Comparison of ENCODE assay signal across 29 cellular contexts in genomic region chr17:81334419-81334896, GRCh38. TPM values are rescaled to one million over a fixed set of nuclear protein-coding genes. Genes with fewer than 3 reads are reported as not detected.
DNase-seq lines count a peak whose midpoint lies in the region; ATAC-seq and TF ChIP-seq lines count a peak whose summit lies in the region.
"Had no signal": no experiment of that assay in that cellular context is flagged by ENCODE, and none has a peak within 500 bp of the region (broad histone marks: within the 10 kb centered on the region; RNA-seq: fewer than 3 reads in every experiment).

No MANE protein-coding gene starts in this region.

- no peak overlapping the region for H3K4me3 Mint-ChIP-seq in glutamatergic neuron (ENCODE audit: unreplicated experiment)
- H3K4me3 Mint-ChIP-seq: activated CD4-positive, alpha-beta T cell treated with anti-CD3 and anti-CD28 coated beads for 36 hours had no signal

- peaks cover 26% of the 10 kb centered on the region for H3K4me1 Mint-ChIP-seq in glutamatergic neuron (ENCODE audit: low read depth, unreplicated experiment)
- H3K4me1 Mint-ChIP-seq: activated CD4-positive, alpha-beta T cell treated with anti-CD3 and anti-CD28 coated beads for 36 hours had no signal

- no peak overlapping the region for H3K4me3 ChIP-seq in BLaER1 treated with 17β-estradiol and CSF1 and Interleukin-3, amounts not matched to agents 10 nM and 100 nM
- H3K4me3 ChIP-seq: tibial artery had no signal

- TF ChIP-seq POLR2A in erythroblast (IDR thresholded peaks at IDR 0.05; ENCODE audit: low read length): no peak

- H3K9ac ChIP-seq in BLaER1 treated with 17β-estradiol and CSF1 and Interleukin-3, amounts not matched to agents 10 nM and 100 nM: peak overlapping the region in 1 of 11 experiments; percentile 56; a peak in 2 of 22 replicates
- H3K9ac ChIP-seq: parathyroid adenoma had no signal

- H3K4me1 ChIP-seq in BLaER1 treated with 17β-estradiol and CSF1 and Interleukin-3, amounts not matched to agents 10 nM and 100 nM: peaks cover 36 to 89% (median 84%) of the 10 kb centered on the region in 10 experiments

- ATAC-seq in HG03571 (IDR thresholded peaks at IDR 0.05; ENCODE audit: unreplicated experiment): no peak
- ATAC-seq: activated CD4-positive, alpha-beta T cell treated with anti-CD3 and anti-CD28 coated beads for 36 hours; activated naive CD4-positive, alpha-beta T cell treated with anti-CD3 and anti-CD28 coated beads, Interleukin-2, amount 50 U/mL, for 72 hours; HCT116; left colon; sciatic nerve had no signal

- peak overlapping the region in 9 of 11 experiments; percentile 29 to 98 (median 93); a peak in 17 of 22 replicates for H3K4me2 ChIP-seq in BLaER1 treated with 17β-estradiol and CSF1 and Interleukin-3, amounts not matched to agents 10 nM and 100 nM

- DNase-seq in HT-29 (ENCODE audit: low spot score) (peak; percentile 66), glutamatergic neuron (peak; percentile 15), retina (peak; percentile 44), erythroblast (lab: John Stamatoyannopoulos, UW) (no peak), NCI-H526 treated with DMSO at 0.1 percent for 48 hours (lab: John Stamatoyannopoulos, UW) (no peak)
- DNase-seq: activated CD4-positive, alpha-beta T cell treated with anti-CD3 and anti-CD28 coated beads for 36 hours; amygdala; DMS79; hypothalamus; KG1; mesenchymal stem cell; NCI-H1092 treated with DMSO at 0.1 percent for 48 hours; NCI-H187; NCI-H2171; NCI-H524; stimulated activated CD4-positive, alpha-beta T cell treated with anti-CD3 and anti-CD28 coated beads, Interleukin-4, amount 100 ng/mL, for 4 hours; SW 1271; tibial artery had no signal

- H3K27ac ChIP-seq in BLaER1 treated with 17β-estradiol and CSF1 and Interleukin-3, amounts not matched to agents 10 nM and 100 nM: no peak overlapping the region
- H3K27ac ChIP-seq: C4-2B, parathyroid adenoma, tibial artery, VCaP had no signal

- peaks cover 0 to 5% (median 0%) of the 10 kb centered on the region in 11 experiments; a peak in 1 of 22 replicates for H3K36me3 ChIP-seq in BLaER1 treated with 17β-estradiol and CSF1 and Interleukin-3, amounts not matched to agents 10 nM and 100 nM
- H3K36me3 ChIP-seq: tibial artery had no signal

- H3K27me3 ChIP-seq in BLaER1 treated with 17β-estradiol and CSF1 and Interleukin-3, amounts not matched to agents 10 nM and 100 nM: peaks cover 4 to 46% (median 16%) of the 10 kb centered on the region in 11 experiments; a peak in 16 of 22 replicates

- H3K9me3 ChIP-seq in BLaER1 treated with 17β-estradiol and CSF1 and Interleukin-3, amounts not matched to agents 10 nM and 100 nM (replicated peaks in 1 of 11): no peaks in the 10 kb centered on the region
- H3K9me3 ChIP-seq: Caco-2, tibial artery had no signal

- no peak overlapping the region for H3K27ac Mint-ChIP-seq in glutamatergic neuron (ENCODE audit: unreplicated experiment)
- H3K27ac Mint-ChIP-seq: activated CD4-positive, alpha-beta T cell treated with anti-CD3 and anti-CD28 coated beads for 36 hours; activated naive CD4-positive, alpha-beta T cell treated with anti-CD3 and anti-CD28 coated beads, Interleukin-2, amount 50 U/mL, for 72 hours; activated T-helper 2 cell treated with anti-CD3 and anti-CD28 coated beads, Interferon-gamma antibody, Interleukin-2, Interleukin-4, amounts not matched to agents 10 μg/mL and 5 μg/mL and 100 μg/mL, durations not matched to agents 14 hours and 24 hours and 36 hours had no signal

- H3K27me3 Mint-ChIP-seq in glutamatergic neuron (ENCODE audit: unreplicated experiment): peaks cover 16% of the 10 kb centered on the region

- H3K9me3 Mint-ChIP-seq in glutamatergic neuron (ENCODE audit: unreplicated experiment): peaks cover 17% of the 10 kb centered on the region
- H3K9me3 Mint-ChIP-seq: activated naive CD4-positive, alpha-beta T cell treated with anti-CD3 and anti-CD28 coated beads, Interleukin-2, amount 50 U/mL, for 72 hours; activated T-helper 2 cell treated with anti-CD3 and anti-CD28 coated beads, Interferon-gamma antibody, Interleukin-2, Interleukin-4, amounts not matched to agents 10 μg/mL and 5 μg/mL and 100 μg/mL, durations not matched to agents 14 hours and 24 hours and 36 hours had no signal

- H4K20me1 ChIP-seq in BLaER1 treated with 17β-estradiol and CSF1 and Interleukin-3, amounts not matched to agents 10 nM and 100 nM: peaks cover 0 to 67% (median 27%) of the 10 kb centered on the region in 11 experiments; a peak in 19 of 22 replicates

- no peaks in the 10 kb centered on the region for H3K36me3 Mint-ChIP-seq in glutamatergic neuron (ENCODE audit: unreplicated experiment)
- H3K36me3 Mint-ChIP-seq: activated naive CD4-positive, alpha-beta T cell treated with anti-CD3 and anti-CD28 coated beads, Interleukin-2, amount 50 U/mL, for 72 hours had no signal

- no peak for TF ChIP-seq CTCF in glutamatergic neuron (IDR thresholded peaks at IDR 0.05; ENCODE audit: partially characterized antibody, unreplicated experiment)

RNA-seq across cellular contexts. Expression of gene SLC38A10, which starts 39.4 kb away (rescaled TPM):
- 109 and 116 TPM in 2 replicates for total RNA-seq in HT-29 (2014; rRNA removed; shearing (Covaris generic))
- total RNA-seq in glutamatergic neuron (ENCODE audit: unreplicated experiment): 92.4 TPM

Comparison
In these comparisons a context has a peak if more than half of its experiments do, and no peak if none do; other contexts are left out.
1. DNase-seq: peak in HT-29 (single experiment), glutamatergic neuron (single experiment) and retina (single experiment); none in erythroblast (0 of 2) and NCI-H526 treated with DMSO at 0.1 percent for 48 hours (single experiment).